In the genomic region with DNA sequence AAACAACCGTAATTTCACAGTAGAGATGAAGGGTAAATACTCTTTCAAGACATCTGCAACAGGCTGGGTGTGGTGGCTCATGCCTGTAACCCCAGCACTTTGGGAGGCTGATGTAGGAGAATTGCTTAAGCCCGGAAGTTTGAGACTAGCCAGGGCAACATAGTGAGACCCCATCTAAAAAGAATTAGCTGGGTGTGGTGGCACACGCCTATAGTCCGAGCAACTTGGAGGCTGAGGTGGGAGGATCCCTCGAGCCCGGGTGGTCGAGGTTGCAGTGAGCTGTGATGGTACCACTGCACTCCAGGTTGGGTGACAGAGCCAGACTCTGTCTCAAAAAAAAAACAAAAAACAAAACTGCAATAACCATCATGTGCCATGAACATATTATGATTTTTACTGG, we compare ENCODE assay signal across 9 cellular contexts.
DNase-seq lines count a peak whose midpoint lies in the region; ATAC-seq and TF ChIP-seq lines count a peak whose summit lies in the region.
"Had no signal": no experiment of that assay in that cellular context is flagged by ENCODE, and none has a peak within 500 bp of the region (broad histone marks: within the 10 kb centered on the region; RNA-seq: fewer than 3 reads in every experiment).

No MANE protein-coding gene starts in this region.

- H3K36me3 Mint-ChIP-seq in T-helper 1 cell treated with Interleukin-12 subunit alpha and Interleukin-12 subunit beta and Interleukin-4 antibody, amounts not matched to agents 30 μg/mL and 1 μg/mL, for 36 hours (ENCODE audit: low read depth): peaks cover 18% of the 10 kb centered on the region
- peaks cover 45% of the 10 kb centered on the region for H3K36me3 Mint-ChIP-seq in activated CD8-positive, alpha-beta T cell treated with anti-CD3 and anti-CD28 coated beads, Interleukin-2, amount 10 ng/mL, durations not matched to agents 7 days and 5 days (ENCODE audit: low read depth)

- DNase-seq in T-helper 1 cell: no peak
- no peak for DNase-seq in activated CD8-positive, alpha-beta T cell treated with anti-CD3 and anti-CD28 coated beads, Interleukin-2, amount 10 ng/mL, durations not matched to agents 7 days and 5 days
- DNase-seq in stomach: no peak
- DNase-seq in H7: no peak
- no peak for DNase-seq in MG63
- DNase-seq: NCI-H1048 had no signal

- ATAC-seq in activated CD8-positive, alpha-beta T cell treated with anti-CD3 and anti-CD28 coated beads, Interleukin-2, amount 10 ng/mL, durations not matched to agents 7 days and 5 days: no peak
- no peak for ATAC-seq in HG03457 (IDR thresholded peaks at IDR 0.05; ENCODE audit: unreplicated experiment)

- H3K4me1 ChIP-seq in liver (ENCODE audit: control insufficient read depth in 4 of 4, insufficient read depth in 4 of 4, low read length in 3 of 4): peaks cover 3 to 26% (median 14%) of the 10 kb centered on the region in 4 donors
- H3K4me1 ChIP-seq in stomach: peaks cover 15 to 64% (median 21%) of the 10 kb centered on the region in 4 donors

- H3K4me1 Mint-ChIP-seq in T-helper 1 cell treated with Interleukin-12 subunit alpha and Interleukin-12 subunit beta and Interleukin-4 antibody, amounts not matched to agents 30 μg/mL and 1 μg/mL, for 36 hours (ENCODE audit: low read depth): peaks cover 64% of the 10 kb centered on the region
- peaks cover 84% of the 10 kb centered on the region for H3K4me1 Mint-ChIP-seq in activated CD8-positive, alpha-beta T cell treated with anti-CD3 and anti-CD28 coated beads, Interleukin-2, amount 10 ng/mL, durations not matched to agents 7 days and 5 days (ENCODE audit: low read depth)

- TF ChIP-seq POLR2A in stomach (IDR thresholded peaks at IDR 0.05): no peak

- no peak for TF ChIP-seq EP300 in stomach (IDR thresholded peaks at IDR 0.05)

- CTCF ChIA-PET in activated CD8-positive, alpha-beta T cell treated with anti-CD3 and anti-CD28 coated beads, Interleukin-2, amount 10 ng/mL, durations not matched to agents 7 days and 5 days (lab: Charles Lee): interaction anchor here (0.6 to 2.2 kb wide), 7 partner anchors 10 to 127 kb away, joined by 3 to 11 read pairs (median 6); no protein-coding TSS in a partner anchor

- no peaks in the 10 kb centered on the region for H3K9me3 ChIP-seq in liver (ENCODE audit: control insufficient read depth in 4 of 4, low read length in 3 of 4)
- no peaks in the 10 kb centered on the region for H3K9me3 ChIP-seq in stomach
- no peaks in the 10 kb centered on the region for H3K9me3 ChIP-seq in MG63

- no peak overlapping the region for H3K4me3 Mint-ChIP-seq in T-helper 1 cell treated with Interleukin-12 subunit alpha and Interleukin-12 subunit beta and Interleukin-4 antibody, amounts not matched to agents 30 μg/mL and 1 μg/mL, for 36 hours
- no peak overlapping the region for H3K4me3 Mint-ChIP-seq in activated CD8-positive, alpha-beta T cell treated with anti-CD3 and anti-CD28 coated beads, Interleukin-2, amount 10 ng/mL, durations not matched to agents 7 days and 5 days

- no peak overlapping the region for H3K4me3 ChIP-seq in liver (ENCODE audit: low read depth in 1 of 3, low read length in 3 of 3)
- no peak overlapping the region for H3K4me3 ChIP-seq in stomach
- no peak overlapping the region for H3K4me3 ChIP-seq in H7 (ENCODE audit: insufficient read depth, low read depth, low read length)
- H3K4me3 ChIP-seq in MG63: no peak overlapping the region; the same call in 1 of the 2 replicates

- H3K9ac ChIP-seq in liver (ENCODE audit: low read depth in 1 of 2, low read length in 2 of 2): no peak overlapping the region

- H3K27ac ChIP-seq in liver (ENCODE audit: low read depth in 1 of 2, low read length in 2 of 2) (peak overlapping the region; percentile 61 to 74), stomach (peak overlapping the region in 4 of 5 donors; percentile 51 to 88 (median 82))

- no peak for TF ChIP-seq RAD21 in liver (IDR thresholded peaks at IDR 0.05)

- intact Hi-C loops in stomach (cut with DNase I; ENCODE audit: low total_unique reads): no loop called here

- H3K27ac Mint-ChIP-seq in T-helper 1 cell treated with Interleukin-12 subunit alpha and Interleukin-12 subunit beta and Interleukin-4 antibody, amounts not matched to agents 30 μg/mL and 1 μg/mL, for 36 hours: peak overlapping the region; percentile 98
- peak overlapping the region; percentile 95 for H3K27ac Mint-ChIP-seq in activated CD8-positive, alpha-beta T cell treated with anti-CD3 and anti-CD28 coated beads, Interleukin-2, amount 10 ng/mL, durations not matched to agents 7 days and 5 days

- H3K9me3 Mint-ChIP-seq in T-helper 1 cell treated with Interleukin-12 subunit alpha and Interleukin-12 subunit beta and Interleukin-4 antibody, amounts not matched to agents 30 μg/mL and 1 μg/mL, for 36 hours: peaks cover 3% of the 10 kb centered on the region
- peaks cover 7% of the 10 kb centered on the region for H3K9me3 Mint-ChIP-seq in activated CD8-positive, alpha-beta T cell treated with anti-CD3 and anti-CD28 coated beads, Interleukin-2, amount 10 ng/mL, durations not matched to agents 7 days and 5 days (ENCODE audit: insufficient read depth)

- TF ChIP-seq CTCF in liver (IDR thresholded peaks at IDR 0.05; ENCODE audit: low read depth, low read length, missing input control) (no peak), stomach (IDR thresholded peaks at IDR 0.05) (no peak)

- POLR2A ChIA-PET in activated CD8-positive, alpha-beta T cell treated with anti-CD3 and anti-CD28 coated beads, Interleukin-2, amount 10 ng/mL, durations not matched to agents 7 days and 5 days (lab: Charles Lee): interaction anchor here (0.6 to 1.2 kb wide), 5 partner anchors 17 to 74 kb away, joined by 3 to 7 read pairs (median 4); no protein-coding TSS in a partner anchor

- H3K27me3 Mint-ChIP-seq in T-helper 1 cell treated with Interleukin-12 subunit alpha and Interleukin-12 subunit beta and Interleukin-4 antibody, amounts not matched to agents 30 μg/mL and 1 μg/mL, for 36 hours (ENCODE audit: low read depth): no peaks in the 10 kb centered on the region
- H3K27me3 Mint-ChIP-seq in activated CD8-positive, alpha-beta T cell treated with anti-CD3 and anti-CD28 coated beads, Interleukin-2, amount 10 ng/mL, durations not matched to agents 7 days and 5 days (ENCODE audit: low read depth): no peaks in the 10 kb centered on the region

- no peaks in the 10 kb centered on the region for H3K36me3 ChIP-seq in liver (ENCODE audit: control insufficient read depth in 4 of 4, insufficient read depth in 3 of 4, low read depth in 1 of 4, low read length in 3 of 4)
- no peaks in the 10 kb centered on the region for H3K36me3 ChIP-seq in stomach
- no peaks in the 10 kb centered on the region for H3K36me3 ChIP-seq in H7 (replicated peaks; ENCODE audit: control insufficient read depth, insufficient read depth, low read length)
- H3K36me3 ChIP-seq in MG63: no peaks in the 10 kb centered on the region

- no peaks in the 10 kb centered on the region for H3K27me3 ChIP-seq in liver (ENCODE audit: control insufficient read depth in 4 of 4, insufficient read depth in 4 of 4, low read length in 3 of 4)
- H3K27me3 ChIP-seq in stomach: no peaks in the 10 kb centered on the region
- H3K27me3 ChIP-seq in H7 (ENCODE audit: control insufficient read depth, insufficient read depth, low read length): no peaks in the 10 kb centered on the region
- no peaks in the 10 kb centered on the region for H3K27me3 ChIP-seq in MG63

- WGBS in liver: 91% methylated on average over 7 of the region's 7 CpGs
- WGBS in stomach, 5 donors: 90 to 94% (median 93%) methylated on average over 7 of the region's 7 CpGs

TF ChIP-seq in liver, 16 proteins besides CTCF, POLR2A, EP300 and RAD21:
- TF ChIP-seq TAF1 (conservative IDR thresholded peaks at IDR 0.05): no peak
